In genomic region chrX:13373027-13373806, GRCh38 we compare ENCODE assay signal across 1 cellular context.
TF ChIP-seq lines count a peak whose summit lies in the region.

No MANE protein-coding gene starts in this region.

TF ChIP-seq in K562, 482 proteins besides CTCF, POLR2A, EP300 and RAD21 (continued from another document):
- TF ChIP-seq RREB1 (CRISPR knock-in tag; IDR thresholded peaks at IDR 0.05) (no peak), ETS1 (conservative IDR thresholded peaks at IDR 0.05; ENCODE audit: control insufficient read depth, low read depth, low read length) (no peak), STAG1 (CRISPR knock-in tag; IDR thresholded peaks at IDR 0.05; ENCODE audit: borderline replicate concordance) (no peak)
